ENCODE assay signal across 23 cellular contexts in genomic region chr2:112220186-112220585, GRCh38. TPM values are rescaled to one million over a fixed set of nuclear protein-coding genes. Genes with fewer than 3 reads are reported as not detected.
DNase-seq lines count a peak whose midpoint lies in the region; ATAC-seq, FAIRE-seq and TF ChIP-seq lines count a peak whose summit lies in the region.
"Had no signal": no experiment of that assay in that cellular context is flagged by ENCODE, and none has a peak within 500 bp of the region (broad histone marks: within the 10 kb centered on the region; RNA-seq: fewer than 3 reads in every experiment).

No MANE protein-coding gene starts in this region.

- FAIRE-seq in GM12891 (lab: Jason Lieb, UNC): peak; percentile 72
- peak; percentile 38 for FAIRE-seq in H54 (lab: Jason Lieb, UNC)
- peak; percentile 18 for FAIRE-seq in bronchial epithelial cell (lab: Jason Lieb, UNC)
- FAIRE-seq: A204.1, GM12878 had no signal

- H3K27me3 ChIP-seq in bronchial epithelial cell (ENCODE audit: control insufficient read depth, insufficient read depth, low read length) (no peaks in the 10 kb centered on the region), stomach (no peaks in the 10 kb centered on the region)
- H3K27me3 ChIP-seq: BE2C, BLaER1 had no signal

- WGBS in stomach, 5 donors: 94 to 100% (median 99%) methylated on average over 3 of the region's 3 CpGs

- TF ChIP-seq CTCF in bronchial epithelial cell (IDR thresholded peaks at IDR 0.05; ENCODE audit: insufficient read depth, low read length, severe bottlenecking) (no peak), stomach (IDR thresholded peaks at IDR 0.05) (no peak)

- no peak for ATAC-seq in HG03139 (IDR thresholded peaks at IDR 0.05; ENCODE audit: unreplicated experiment)
- ATAC-seq: GM12878 had no signal

- DNase-seq in GM12891 (ENCODE audit: insufficient read length, low spot score): no peak
- DNase-seq in H54 (ENCODE audit: insufficient read length, low spot score): no peak
- no peak for DNase-seq in bronchial epithelial cell (ENCODE audit: low read depth)
- no peak for DNase-seq in stomach
- no peak for DNase-seq in cerebellum (ENCODE audit: low spot score)
- DNase-seq: 8988T; ACHN; BE2C; C1 segment of cervical spinal cord; CD4-positive, alpha-beta memory T cell; CD4-positive, CD25-positive, alpha-beta regulatory T cell; CD8-positive, alpha-beta memory T cell; COR-L47; DMS 273 treated with DMSO at 0.1 percent for 48 hours; DMS153; DMS79; DND-41; EL; GDM1 had no signal

- TF ChIP-seq POLR2A in GM12891 (IDR thresholded peaks at IDR 0.05; ENCODE audit: low read depth, low read length) (no peak), H54 (IDR thresholded peaks at IDR 0.05; ENCODE audit: low read depth, low read length) (no peak), stomach (IDR thresholded peaks at IDR 0.05) (no peak)

- no peak overlapping the region for H3K27ac ChIP-seq in stomach
- H3K27ac ChIP-seq: BLaER1 had no signal

- no peak for TF ChIP-seq EP300 in stomach (IDR thresholded peaks at IDR 0.05)

- H3K9me3 ChIP-seq in stomach: peaks cover 0 to 5% (median 0%) of the 10 kb centered on the region in 4 donors
- H3K9me3 ChIP-seq: BE2C had no signal

- intact Hi-C loops in stomach (cut with DNase I; ENCODE audit: low total_unique reads): no loop called here

- H3K4me3 ChIP-seq in bronchial epithelial cell (ENCODE audit: low read depth, low read length) (no peak overlapping the region), stomach (no peak overlapping the region)
- H3K4me3 ChIP-seq: BLaER1, GM12878 had no signal

- peaks cover 4% of the 10 kb centered on the region for H3K36me3 ChIP-seq in bronchial epithelial cell (ENCODE audit: control insufficient read depth, insufficient read depth, low read length)
- peaks cover 0 to 20% (median 13%) of the 10 kb centered on the region in 4 donors for H3K36me3 ChIP-seq in stomach
- H3K36me3 ChIP-seq: BE2C had no signal

- no peaks in the 10 kb centered on the region for H3K4me1 ChIP-seq in stomach
- H3K4me1 ChIP-seq: BE2C had no signal

TF ChIP-seq in GM12891, 5 proteins besides CTCF, POLR2A, EP300 and RAD21:
- no peak for TF ChIP-seq PAX5 (IDR thresholded peaks at IDR 0.05; ENCODE audit: insufficient read depth, low read length, severe bottlenecking)
TF ChIP-seq in GM12891: peak in this region for 0.

RNA-seq across cellular contexts. Expression of gene ZC3H8, which starts 34.7 kb away (rescaled TPM):
- polyA plus RNA-seq in GM12891 (2012; ENCODE audit: low read depth, missing spikeins): 9.3 TPM
- 7.9 and 11.5 TPM in 2 replicates for total RNA-seq in bronchial epithelial cell
- 100 to 1,000 TPM in 1 of 5 donors, 10 to 100 TPM in 2, 1 to 10 TPM in 2; 7.8 to 117 (median 10.5) TPM for total RNA-seq in stomach
- 1 to 10 TPM; 3.9 to 7.3 (median 6.4) TPM for polyA plus RNA-seq in stomach
- 23.7 TPM for total RNA-seq in cerebellum

RNA-seq across cellular contexts. Expression of gene ZC3H6, which starts 55.2 kb away (rescaled TPM):
- polyA plus RNA-seq in GM12891 (2012; ENCODE audit: low read depth, missing spikeins): 2.5 TPM
- 3.4 and 5.6 TPM in 2 replicates for total RNA-seq in bronchial epithelial cell
- 10 to 100 TPM in 2 of 5 donors, 1 to 10 TPM in 3; 1.2 to 15.6 (median 8.0) TPM for total RNA-seq in stomach
- polyA plus RNA-seq in stomach: 1 to 10 TPM in 2 of 3 donors, under 1 TPM in 1; 0.61 to 1.6 (median 1.2) TPM
- total RNA-seq in cerebellum: 25.8 TPM
